ENCODE assay signal across 2 cellular contexts in genomic region chr7:143264196-143264568, GRCh38.
"Not testable (repeated sequence)": the region's sequence is repeated elsewhere in the genome, so short reads cannot be mapped to it uniquely, and the experiment has no call there.

No MANE protein-coding gene starts in this region.

- H3K27me3 Mint-ChIP-seq in activated naive CD8-positive, alpha-beta T cell = not testable (repeated sequence)

- peak overlapping the region; percentile 60 to 88 (median 74) for H3K4me3 ChIP-seq in skin epidermis

- peak overlapping the region; percentile 96 for H3K4me3 Mint-ChIP-seq in activated naive CD8-positive, alpha-beta T cell

- peak overlapping the region in 18 of 21 experiments; percentile 82 to 97 (median 92) for H3K27ac ChIP-seq in skin epidermis

- peak overlapping the region; percentile 96 for H3K27ac Mint-ChIP-seq in activated naive CD8-positive, alpha-beta T cell

- H3K9me3 Mint-ChIP-seq in activated naive CD8-positive, alpha-beta T cell (ENCODE audit: low read depth) = not testable (repeated sequence)

- H3K36me3 Mint-ChIP-seq in activated naive CD8-positive, alpha-beta T cell = not testable (repeated sequence)

- peaks cover 55% of the 10 kb centered on the region for H3K4me1 Mint-ChIP-seq in activated naive CD8-positive, alpha-beta T cell (ENCODE audit: low read depth)
